1 cellular context compared by ENCODE assay signal in genomic region chr7:133641436-133641835, GRCh38.
TF ChIP-seq lines count a peak whose summit lies in the region.

No MANE protein-coding gene starts in this region.

TF ChIP-seq in HepG2, 621 proteins besides CTCF, POLR2A, EP300 and RAD21 (continued from another document):
- TF ChIP-seq REST (IDR thresholded peaks at IDR 0.05; ENCODE audit: borderline replicate concordance in 1 of 2, low read depth in 1 of 2, low read length in 2 of 2) (peak in 1 of 2 experiments; percentile 82; a peak in 3 of 4 replicates), HOXA9 (CRISPR knock-in tag; IDR thresholded peaks at IDR 0.05; ENCODE audit: borderline replicate concordance) (no peak), ZZZ3 (CRISPR knock-in tag; IDR thresholded peaks at IDR 0.05; ENCODE audit: borderline replicate concordance) (no peak)
